1 cellular context compared by ENCODE assay signal in genomic region chr19:18543814-18544475, GRCh38.
TF ChIP-seq lines count a peak whose summit lies in the region.

No MANE protein-coding gene starts in this region.

TF ChIP-seq in K562, 482 proteins besides CTCF, POLR2A, EP300 and RAD21 (continued from another document and continues in another):
- TF ChIP-seq ZNF318 (IDR thresholded peaks at IDR 0.05; ENCODE audit: borderline replicate concordance in 1 of 2, low read depth in 1 of 2) (0 out of 4 replicates have a peak, but pooled peaks of 1 of the 2 experiments have one; percentile 35), SMC3 (conservative IDR thresholded peaks at IDR 0.05; ENCODE audit: insufficient read depth, low read depth, low read length) (peak; percentile 37), TAF1 (IDR thresholded peaks at IDR 0.05; ENCODE audit: control insufficient read depth, extremely low read depth, insufficient read depth, low read length, severe bottlenecking) (peak; percentile 81), NFIX (CRISPR knock-in tag; IDR thresholded peaks at IDR 0.05; ENCODE audit: low read depth) (no peak), MECOM (CRISPR knock-in tag; IDR thresholded peaks at IDR 0.05) (peak; percentile 98), HDAC3 (IDR thresholded peaks at IDR 0.05; ENCODE audit: borderline replicate concordance, partially characterized antibody) (peak; percentile 94), NR2C2 (CRISPR knock-in tag; IDR thresholded peaks at IDR 0.05) (no peak), NR2C2 (tag; IDR thresholded peaks at IDR 0.05) (peak; percentile 73), PHF20 (IDR thresholded peaks at IDR 0.05; ENCODE audit: partially characterized antibody) (no peak), POLR2AphosphoS5 (IDR thresholded peaks at IDR 0.05; ENCODE audit: control insufficient read depth, insufficient read depth, low read depth, low read length) (peak; percentile 99), HMGN3 (IDR thresholded peaks at IDR 0.05; ENCODE audit: borderline replicate concordance, extremely low read depth, insufficient read length, low read depth, low read length) (peak; percentile 88), ZNF263 (CRISPR knock-in tag; IDR thresholded peaks at IDR 0.05; ENCODE audit: borderline replicate concordance) (no peak; the same call in 1 of the 2 replicates), ZNF551 (CRISPR knock-in tag; IDR thresholded peaks at IDR 0.05) (no peak), SMAD4 (CRISPR knock-in tag; conservative IDR thresholded peaks at IDR 0.05) (peak; percentile 94), SETDB1 (IDR thresholded peaks at IDR 0.05; ENCODE audit: low read length) (no peak), CHCHD3 (CRISPR knock-in tag; IDR thresholded peaks at IDR 0.05) (no peak), JUN (IDR thresholded peaks at IDR 0.05; ENCODE audit: borderline replicate concordance, low read depth, low read length) (peak; percentile 33; the same call in 1 of the 2 replicates), JUN (CRISPR knock-in tag; IDR thresholded peaks at IDR 0.05; ENCODE audit: borderline replicate concordance) (no peak), CREM (IDR thresholded peaks at IDR 0.05; ENCODE audit: low read depth) (peak; percentile 84), TCF7L2 (IDR thresholded peaks at IDR 0.05; ENCODE audit: low read depth, low read length) (no peak), PYGO2 (tag; IDR thresholded peaks at IDR 0.05) (no peak; the same call in 1 of the 2 replicates), SP2 (IDR thresholded peaks at IDR 0.05; ENCODE audit: extremely low read depth, low read depth, low read length, poor library complexity, severe bottlenecking) (no peak), ESRRA (IDR thresholded peaks at IDR 0.05; ENCODE audit: borderline replicate concordance, low read depth) (peak; percentile 66; the same call in 1 of the 2 replicates), CCAR2 (IDR thresholded peaks at IDR 0.05; ENCODE audit: low read depth, low read length) (no peak), SMARCA5 (IDR thresholded peaks at IDR 0.05) (peak; percentile 40; the same call in 1 of the 2 replicates), HDGF (IDR thresholded peaks at IDR 0.05) (no peak), EP400 (IDR thresholded peaks at IDR 0.05) (peak; percentile 84), ZNF609 (CRISPR knock-in tag; IDR thresholded peaks at IDR 0.05; ENCODE audit: borderline replicate concordance) (peak; percentile 97), SIN3A (IDR thresholded peaks at IDR 0.05; ENCODE audit: borderline replicate concordance in 2 of 2, control insufficient read depth in 1 of 2, low read depth in 2 of 2, low read length in 2 of 2) (peak; percentile 37 to 66; a peak in 2 of 4 replicates), DEAF1 (CRISPR knock-in tag; IDR thresholded peaks at IDR 0.05) (no peak)
- TF ChIP-seq, protein P1, sequence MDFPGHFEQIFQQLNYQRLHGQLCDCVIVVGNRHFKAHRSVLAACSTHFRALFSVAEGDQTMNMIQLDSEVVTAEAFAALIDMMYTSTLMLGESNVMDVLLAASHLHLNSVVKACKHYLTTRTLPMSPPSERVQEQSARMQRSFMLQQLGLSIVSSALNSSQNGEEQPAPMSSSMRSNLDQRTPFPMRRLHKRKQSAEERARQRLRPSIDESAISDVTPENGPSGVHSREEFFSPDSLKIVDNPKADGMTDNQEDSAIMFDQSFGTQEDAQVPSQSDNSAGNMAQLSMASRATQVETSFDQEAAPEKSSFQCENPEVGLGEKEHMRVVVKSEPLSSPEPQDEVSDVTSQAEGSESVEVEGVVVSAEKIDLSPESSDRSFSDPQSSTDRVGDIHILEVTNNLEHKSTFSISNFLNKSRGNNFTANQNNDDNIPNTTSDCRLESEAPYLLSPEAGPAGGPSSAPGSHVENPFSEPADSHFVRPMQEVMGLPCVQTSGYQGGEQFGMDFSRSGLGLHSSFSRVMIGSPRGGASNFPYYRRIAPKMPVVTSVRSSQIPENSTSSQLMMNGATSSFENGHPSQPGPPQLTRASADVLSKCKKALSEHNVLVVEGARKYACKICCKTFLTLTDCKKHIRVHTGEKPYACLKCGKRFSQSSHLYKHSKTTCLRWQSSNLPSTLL (IDR thresholded peaks at IDR 0.05), result no peak
- TF ChIP-seq, protein P2, sequence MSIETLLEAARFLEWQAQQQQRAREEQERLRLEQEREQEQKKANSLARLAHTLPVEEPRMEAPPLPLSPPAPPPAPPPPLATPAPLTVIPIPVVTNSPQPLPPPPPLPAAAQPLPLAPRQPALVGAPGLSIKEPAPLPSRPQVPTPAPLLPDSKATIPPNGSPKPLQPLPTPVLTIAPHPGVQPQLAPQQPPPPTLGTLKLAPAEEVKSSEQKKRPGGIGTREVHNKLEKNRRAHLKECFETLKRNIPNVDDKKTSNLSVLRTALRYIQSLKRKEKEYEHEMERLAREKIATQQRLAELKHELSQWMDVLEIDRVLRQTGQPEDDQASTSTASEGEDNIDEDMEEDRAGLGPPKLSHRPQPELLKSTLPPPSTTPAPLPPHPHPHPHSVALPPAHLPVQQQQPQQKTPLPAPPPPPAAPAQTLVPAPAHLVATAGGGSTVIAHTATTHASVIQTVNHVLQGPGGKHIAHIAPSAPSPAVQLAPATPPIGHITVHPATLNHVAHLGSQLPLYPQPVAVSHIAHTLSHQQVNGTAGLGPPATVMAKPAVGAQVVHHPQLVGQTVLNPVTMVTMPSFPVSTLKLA (conservative IDR thresholded peaks at IDR 0.05), result peak in 1 of 2 experiments; percentile 83; a peak in 2 of 4 replicates
- TF ChIP-seq, protein P3, sequence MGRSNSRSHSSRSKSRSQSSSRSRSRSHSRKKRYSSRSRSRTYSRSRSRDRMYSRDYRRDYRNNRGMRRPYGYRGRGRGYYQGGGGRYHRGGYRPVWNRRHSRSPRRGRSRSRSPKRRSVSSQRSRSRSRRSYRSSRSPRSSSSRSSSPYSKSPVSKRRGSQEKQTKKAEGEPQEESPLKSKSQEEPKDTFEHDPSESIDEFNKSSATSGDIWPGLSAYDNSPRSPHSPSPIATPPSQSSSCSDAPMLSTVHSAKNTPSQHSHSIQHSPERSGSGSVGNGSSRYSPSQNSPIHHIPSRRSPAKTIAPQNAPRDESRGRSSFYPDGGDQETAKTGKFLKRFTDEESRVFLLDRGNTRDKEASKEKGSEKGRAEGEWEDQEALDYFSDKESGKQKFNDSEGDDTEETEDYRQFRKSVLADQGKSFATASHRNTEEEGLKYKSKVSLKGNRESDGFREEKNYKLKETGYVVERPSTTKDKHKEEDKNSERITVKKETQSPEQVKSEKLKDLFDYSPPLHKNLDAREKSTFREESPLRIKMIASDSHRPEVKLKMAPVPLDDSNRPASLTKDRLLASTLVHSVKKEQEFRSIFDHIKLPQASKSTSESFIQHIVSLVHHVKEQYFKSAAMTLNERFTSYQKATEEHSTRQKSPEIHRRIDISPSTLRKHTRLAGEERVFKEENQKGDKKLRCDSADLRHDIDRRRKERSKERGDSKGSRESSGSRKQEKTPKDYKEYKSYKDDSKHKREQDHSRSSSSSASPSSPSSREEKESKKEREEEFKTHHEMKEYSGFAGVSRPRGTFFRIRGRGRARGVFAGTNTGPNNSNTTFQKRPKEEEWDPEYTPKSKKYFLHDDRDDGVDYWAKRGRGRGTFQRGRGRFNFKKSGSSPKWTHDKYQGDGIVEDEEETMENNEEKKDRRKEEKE (IDR thresholded peaks at IDR 0.05; ENCODE audit: borderline replicate concordance in 1 of 2, control insufficient read depth in 1 of 2, low read depth in 2 of 2, low read length in 1 of 2), result peak in 1 of 2 experiments; percentile 91; a peak in 2 of 4 replicates
- TF ChIP-seq, protein P4, sequence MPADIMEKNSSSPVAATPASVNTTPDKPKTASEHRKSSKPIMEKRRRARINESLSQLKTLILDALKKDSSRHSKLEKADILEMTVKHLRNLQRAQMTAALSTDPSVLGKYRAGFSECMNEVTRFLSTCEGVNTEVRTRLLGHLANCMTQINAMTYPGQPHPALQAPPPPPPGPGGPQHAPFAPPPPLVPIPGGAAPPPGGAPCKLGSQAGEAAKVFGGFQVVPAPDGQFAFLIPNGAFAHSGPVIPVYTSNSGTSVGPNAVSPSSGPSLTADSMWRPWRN (IDR thresholded peaks at IDR 0.05; ENCODE audit: low read depth), result peak; percentile 64; the same call in 1 of the 2 replicates
